28 cellular contexts compared by ENCODE assay signal in the genomic region with DNA sequence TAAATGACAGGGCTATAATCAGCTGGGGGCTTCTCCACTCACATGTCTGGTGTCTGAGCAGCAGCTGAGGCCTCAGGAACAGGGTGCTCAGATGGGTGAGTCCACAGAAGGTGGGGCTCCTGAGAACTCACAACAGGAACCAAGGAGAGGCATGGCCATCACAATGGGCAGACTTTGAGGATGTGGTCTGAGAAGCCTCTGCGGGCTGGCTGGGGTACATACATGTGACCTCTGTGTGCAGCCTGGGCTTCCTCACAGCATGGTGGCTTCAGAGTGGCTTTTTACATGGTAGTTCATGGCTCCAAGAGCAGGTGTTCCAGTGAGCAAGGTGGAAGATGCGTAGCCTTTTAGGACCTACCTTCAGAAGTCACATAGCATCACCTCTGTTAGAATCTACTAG. TPM values are rescaled to one million over a fixed set of nuclear protein-coding genes. Genes with fewer than 3 reads are reported as not detected.
"Had no signal": no experiment of that assay in that cellular context is flagged by ENCODE, and none has a peak within 500 bp of the region (broad histone marks: within the 10 kb centered on the region; RNA-seq: fewer than 3 reads in every experiment).

No MANE protein-coding gene starts in this region.

- H3K36me3 ChIP-seq: left lung, lower lobe of right lung, ovary, right lobe of liver, transverse colon, vagina had no signal

- H3K9me3 ChIP-seq: left lung, lower lobe of right lung, right atrium auricular region, right lobe of liver, testis, thyroid gland, transverse colon, upper lobe of left lung, vagina had no signal

- H3K36me3 Mint-ChIP-seq: immature natural killer cell; stimulated activated naive B cell treated with anti-CD40 and anti-IgM and Interleukin-4, amounts not matched to agents 10 μg/mL and 1 μg/mL and 100 μg/mL, for 72 hours had no signal

- H3K4me1 ChIP-seq: left lung, lower lobe of right lung, right atrium auricular region, right lobe of liver, stomach, testis, thyroid gland, upper lobe of left lung, vagina had no signal

- H3K27me3 ChIP-seq: left lung, ovary, right atrium auricular region, right lobe of liver, stomach, testis, thyroid gland, transverse colon, upper lobe of left lung, vagina had no signal

- DNase-seq: hypothalamus; immature natural killer cell; kidney; left colon; lower lobe of right lung; mammary epithelial cell; mesenchymal stem cell; naive thymus-derived CD8-positive, alpha-beta T cell; ovary; right lobe of liver; stimulated activated CD4-positive, alpha-beta T cell treated with anti-CD3 and anti-CD28 coated beads, Interleukin-1b, Interleukin-23, amount 100 ng/mL, for 48 hours; stimulated activated CD4-positive, alpha-beta T cell treated with anti-CD3 and anti-CD28 coated beads, Interleukin-2, amount 100 ng/mL, for 48 hours; stimulated activated CD4-positive, alpha-beta T cell treated with anti-CD3 and anti-CD28 coated beads, Interleukin-4, amount 100 ng/mL, for 4 hours; stimulated activated CD8-positive, alpha-beta memory T cell treated with anti-CD3 and anti-CD28 coated beads, Interleukin-4, amount 100 ng/mL, for 48 hours; stimulated activated naive B cell treated with anti-CD40 and anti-IgM and Interleukin-4, amounts not matched to agents 10 μg/mL and 1 μg/mL and 100 μg/mL, for 72 hours; stimulated activated naive CD8-positive, alpha-beta T cell treated with anti-CD3 and anti-CD28 coated beads, Interleukin-15, Interleukin-2, amounts not matched to agents 100 U/mL and 50 U/mL, for 24 hours; stomach; testis; thyroid gland; transverse colon; upper lobe of left lung had no signal

- H3K4me3 Mint-ChIP-seq: immature natural killer cell; naive thymus-derived CD8-positive, alpha-beta T cell; nephron; neural crest cell; stimulated activated naive B cell treated with anti-CD40 and anti-IgM and Interleukin-4, amounts not matched to agents 10 μg/mL and 1 μg/mL and 100 μg/mL, for 72 hours had no signal

- H3K27ac ChIP-seq: left lung, lower lobe of right lung, ovary, right atrium auricular region, right lobe of liver, stomach, testis, thyroid gland, transverse colon, upper lobe of left lung, vagina had no signal

- ATAC-seq: left colon; left lung; lower lobe of right lung; naive thymus-derived CD8-positive, alpha-beta T cell; right lobe of liver; stimulated activated naive B cell treated with anti-CD40 and anti-IgM and Interleukin-4, amounts not matched to agents 10 μg/mL and 1 μg/mL and 100 μg/mL, for 72 hours; stimulated activated naive CD8-positive, alpha-beta T cell treated with anti-CD3 and anti-CD28 coated beads, Interleukin-15, Interleukin-2, amounts not matched to agents 100 U/mL and 50 U/mL, for 24 hours had no signal

- H3K4me1 Mint-ChIP-seq: immature natural killer cell; nephron; neural crest cell; stimulated activated naive B cell treated with anti-CD40 and anti-IgM and Interleukin-4, amounts not matched to agents 10 μg/mL and 1 μg/mL and 100 μg/mL, for 72 hours had no signal

- H3K4me2 ChIP-seq: smooth muscle cell had no signal

- H3K27ac Mint-ChIP-seq: immature natural killer cell; naive thymus-derived CD8-positive, alpha-beta T cell; nephron; progenitor cell of endocrine pancreas; stimulated activated naive B cell treated with anti-CD40 and anti-IgM and Interleukin-4, amounts not matched to agents 10 μg/mL and 1 μg/mL and 100 μg/mL, for 72 hours had no signal

- H3K9me3 Mint-ChIP-seq: immature natural killer cell; nephron; neural crest cell; stimulated activated naive B cell treated with anti-CD40 and anti-IgM and Interleukin-4, amounts not matched to agents 10 μg/mL and 1 μg/mL and 100 μg/mL, for 72 hours had no signal

- H3K4me3 ChIP-seq: left lung, lower lobe of right lung, ovary, right atrium auricular region, right lobe of liver, smooth muscle cell, stomach, testis, thyroid gland, transverse colon, upper lobe of left lung, vagina had no signal

- H3K27me3 Mint-ChIP-seq: naive thymus-derived CD8-positive, alpha-beta T cell; progenitor cell of endocrine pancreas; stimulated activated naive B cell treated with anti-CD40 and anti-IgM and Interleukin-4, amounts not matched to agents 10 μg/mL and 1 μg/mL and 100 μg/mL, for 72 hours had no signal

RNA-seq across cellular contexts. Expression of a gene that starts 58.8 kb away (rescaled TPM):
- polyA plus RNA-seq: immature natural killer cell had no signal
